Comparison of ENCODE assay signal across 1 cellular context in genomic region chr20:49615051-49615400, GRCh38. TPM values are rescaled to one million over a fixed set of nuclear protein-coding genes. Genes with fewer than 3 reads are reported as not detected.
"Had no signal": no experiment of that assay in that cellular context is flagged by ENCODE, and none has a peak within 500 bp of the region (broad histone marks: within the 10 kb centered on the region; RNA-seq: fewer than 3 reads in every experiment).

No MANE protein-coding gene starts in this region.

RNA-seq across cellular contexts. Expression of gene PTGIS, which starts 47.1 kb away (rescaled TPM):
- total RNA-seq: MCF 10A had no signal
